Comparison of ENCODE assay signal across 23 cellular contexts in genomic region chr1:110335265-110335664, GRCh38.
"Had no signal": no experiment of that assay in that cellular context is flagged by ENCODE, and none has a peak within 500 bp of the region (broad histone marks: within the 10 kb centered on the region; RNA-seq: fewer than 3 reads in every experiment).

No MANE protein-coding gene starts in this region.

- H3K9me3 ChIP-seq: esophagus squamous epithelium, pancreas, psoas muscle, tibial nerve had no signal

- FAIRE-seq: astrocyte, pancreas, urothelium cell line had no signal

- H3K36me3 ChIP-seq: brain microvascular endothelial cell, esophagus squamous epithelium, pancreas, tibial nerve had no signal

- H3K9me3 Mint-ChIP-seq: activated naive CD4-positive, alpha-beta T cell treated with anti-CD3 and anti-CD28 coated beads, Interleukin-2, amount 10 ng/mL, durations not matched to agents 7 days and 5 days; T-helper 1 cell treated with Interleukin-12 subunit alpha and Interleukin-12 subunit beta and Interleukin-4 antibody, amounts not matched to agents 30 μg/mL and 1 μg/mL, for 36 hours had no signal

- H3K4me3 Mint-ChIP-seq: activated naive CD4-positive, alpha-beta T cell treated with anti-CD3 and anti-CD28 coated beads, Interleukin-2, amount 10 ng/mL, durations not matched to agents 7 days and 5 days; T-helper 1 cell treated with Interleukin-12 subunit alpha and Interleukin-12 subunit beta and Interleukin-4 antibody, amounts not matched to agents 30 μg/mL and 1 μg/mL, for 36 hours had no signal

- H3K27me3 ChIP-seq: brain microvascular endothelial cell, esophagus squamous epithelium, pancreas, tibial nerve had no signal

- DNase-seq: activated CD4-positive, alpha-beta T cell treated with anti-CD3 and anti-CD28 coated beads for 4 hours; activated CD4-positive, alpha-beta T cell treated with anti-CD3 and anti-CD28 coated beads, Interleukin-2, amount 50 U/mL, for 48 hours; activated CD8-positive, alpha-beta memory T cell treated with anti-CD3 and anti-CD28 coated beads for 24 hours; activated gamma-delta T cell; activated naive CD4-positive, alpha-beta T cell treated with anti-CD3 and anti-CD28 coated beads, Interleukin-2, amount 10 ng/mL, durations not matched to agents 7 days and 5 days; amniotic stem cell; brain microvascular endothelial cell; esophagus squamous epithelium; foreskin melanocyte; kidney glomerular epithelial cell; nucleus accumbens; pancreas; psoas muscle; stimulated activated CD4-positive, alpha-beta T cell treated with anti-CD3 and anti-CD28 coated beads, Interleukin-2, amount 100 ng/mL, for 48 hours; stimulated activated naive CD4-positive, alpha-beta T cell treated with Interleukin-2 at 50 U/mL for 16 hours; SW 1271; T1000 had no signal

- H3K4me3 ChIP-seq: esophagus squamous epithelium, lung, pancreas, psoas muscle, tibial nerve had no signal

- H3K27ac ChIP-seq: brain microvascular endothelial cell, esophagus squamous epithelium, pancreas, psoas muscle, tibial nerve had no signal

- ATAC-seq: left lobe of liver, pancreas, psoas muscle had no signal

- H3K27ac Mint-ChIP-seq: activated naive CD4-positive, alpha-beta T cell treated with anti-CD3 and anti-CD28 coated beads, Interleukin-2, amount 10 ng/mL, durations not matched to agents 7 days and 5 days; T-helper 1 cell treated with Interleukin-12 subunit alpha and Interleukin-12 subunit beta and Interleukin-4 antibody, amounts not matched to agents 30 μg/mL and 1 μg/mL, for 36 hours had no signal

- H3K27me3 Mint-ChIP-seq: activated naive CD4-positive, alpha-beta T cell treated with anti-CD3 and anti-CD28 coated beads, Interleukin-2, amount 10 ng/mL, durations not matched to agents 7 days and 5 days had no signal
